In the genomic region with DNA sequence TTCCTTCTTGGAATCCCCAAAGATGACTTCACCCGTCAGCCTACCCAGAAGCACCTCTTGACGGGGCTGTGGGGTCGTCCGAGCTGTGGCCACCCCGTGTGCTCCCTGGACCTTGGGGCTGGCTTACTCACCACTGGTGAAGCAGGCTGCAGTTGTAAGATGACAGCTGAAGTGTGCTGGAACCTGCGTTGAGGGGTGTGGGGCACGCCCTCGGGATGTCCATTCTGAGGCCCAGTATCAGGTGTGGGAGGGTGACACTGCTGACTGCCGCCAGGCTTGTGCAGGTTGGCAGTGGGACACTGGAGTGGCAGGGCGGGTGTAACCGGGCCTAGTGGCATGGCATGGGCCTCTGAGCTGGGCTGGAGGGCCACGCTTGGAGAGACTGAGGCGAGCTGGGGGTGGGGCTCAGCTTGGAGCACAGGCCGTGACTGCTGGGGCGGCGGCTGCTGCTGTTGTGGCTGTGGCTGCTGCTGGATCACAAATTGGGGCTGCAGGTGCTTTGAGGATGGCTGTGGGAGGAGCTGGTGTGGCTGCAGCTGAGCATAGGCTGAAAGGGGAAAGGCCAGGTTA, we compare ENCODE assay signal across 1 cellular context.
A peak's percentile ranks its signal among the peaks of the same experiment; 100 is the strongest.
TF ChIP-seq lines count a peak whose summit lies in the region.

No MANE protein-coding gene starts in this region.

TF ChIP-seq in HepG2, 621 proteins besides CTCF, POLR2A, EP300 and RAD21:
- TF ChIP-seq, protein P1, sequence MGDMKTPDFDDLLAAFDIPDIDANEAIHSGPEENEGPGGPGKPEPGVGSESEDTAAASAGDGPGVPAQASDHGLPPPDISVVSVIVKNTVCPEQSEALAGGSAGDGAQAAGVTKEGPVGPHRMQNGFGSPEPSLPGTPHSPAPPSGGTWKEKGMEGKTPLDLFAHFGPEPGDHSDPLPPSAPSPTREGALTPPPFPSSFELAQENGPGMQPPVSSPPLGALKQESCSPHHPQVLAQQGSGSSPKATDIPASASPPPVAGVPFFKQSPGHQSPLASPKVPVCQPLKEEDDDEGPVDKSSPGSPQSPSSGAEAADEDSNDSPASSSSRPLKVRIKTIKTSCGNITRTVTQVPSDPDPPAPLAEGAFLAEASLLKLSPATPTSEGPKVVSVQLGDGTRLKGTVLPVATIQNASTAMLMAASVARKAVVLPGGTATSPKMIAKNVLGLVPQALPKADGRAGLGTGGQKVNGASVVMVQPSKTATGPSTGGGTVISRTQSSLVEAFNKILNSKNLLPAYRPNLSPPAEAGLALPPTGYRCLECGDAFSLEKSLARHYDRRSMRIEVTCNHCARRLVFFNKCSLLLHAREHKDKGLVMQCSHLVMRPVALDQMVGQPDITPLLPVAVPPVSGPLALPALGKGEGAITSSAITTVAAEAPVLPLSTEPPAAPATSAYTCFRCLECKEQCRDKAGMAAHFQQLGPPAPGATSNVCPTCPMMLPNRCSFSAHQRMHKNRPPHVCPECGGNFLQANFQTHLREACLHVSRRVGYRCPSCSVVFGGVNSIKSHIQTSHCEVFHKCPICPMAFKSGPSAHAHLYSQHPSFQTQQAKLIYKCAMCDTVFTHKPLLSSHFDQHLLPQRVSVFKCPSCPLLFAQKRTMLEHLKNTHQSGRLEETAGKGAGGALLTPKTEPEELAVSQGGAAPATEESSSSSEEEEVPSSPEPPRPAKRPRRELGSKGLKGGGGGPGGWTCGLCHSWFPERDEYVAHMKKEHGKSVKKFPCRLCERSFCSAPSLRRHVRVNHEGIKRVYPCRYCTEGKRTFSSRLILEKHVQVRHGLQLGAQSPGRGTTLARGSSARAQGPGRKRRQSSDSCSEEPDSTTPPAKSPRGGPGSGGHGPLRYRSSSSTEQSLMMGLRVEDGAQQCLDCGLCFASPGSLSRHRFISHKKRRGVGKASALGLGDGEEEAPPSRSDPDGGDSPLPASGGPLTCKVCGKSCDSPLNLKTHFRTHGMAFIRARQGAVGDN (CRISPR knock-in tag; IDR thresholded peaks at IDR 0.05) = peak; percentile 13; the same call in 1 of the 2 replicates
- TF ChIP-seq, protein P2, sequence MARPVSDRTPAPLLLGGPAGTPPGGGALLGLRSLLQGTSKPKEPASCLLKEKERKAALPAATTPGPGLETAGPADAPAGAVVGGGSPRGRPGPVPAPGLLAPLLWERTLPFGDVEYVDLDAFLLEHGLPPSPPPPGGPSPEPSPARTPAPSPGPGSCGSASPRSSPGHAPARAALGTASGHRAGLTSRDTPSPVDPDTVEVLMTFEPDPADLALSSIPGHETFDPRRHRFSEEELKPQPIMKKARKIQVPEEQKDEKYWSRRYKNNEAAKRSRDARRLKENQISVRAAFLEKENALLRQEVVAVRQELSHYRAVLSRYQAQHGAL (CRISPR knock-in tag; IDR thresholded peaks at IDR 0.05; ENCODE audit: not compliant biosample characterization) = no peak
- peak; percentile 58 for TF ChIP-seq AGO2 (optimal IDR thresholded peaks at IDR 0.05; ENCODE audit: low read depth, low read length)
TF ChIP-seq in HepG2: peak in this region for 2.
